8 cellular contexts compared by ENCODE assay signal in the genomic region with DNA sequence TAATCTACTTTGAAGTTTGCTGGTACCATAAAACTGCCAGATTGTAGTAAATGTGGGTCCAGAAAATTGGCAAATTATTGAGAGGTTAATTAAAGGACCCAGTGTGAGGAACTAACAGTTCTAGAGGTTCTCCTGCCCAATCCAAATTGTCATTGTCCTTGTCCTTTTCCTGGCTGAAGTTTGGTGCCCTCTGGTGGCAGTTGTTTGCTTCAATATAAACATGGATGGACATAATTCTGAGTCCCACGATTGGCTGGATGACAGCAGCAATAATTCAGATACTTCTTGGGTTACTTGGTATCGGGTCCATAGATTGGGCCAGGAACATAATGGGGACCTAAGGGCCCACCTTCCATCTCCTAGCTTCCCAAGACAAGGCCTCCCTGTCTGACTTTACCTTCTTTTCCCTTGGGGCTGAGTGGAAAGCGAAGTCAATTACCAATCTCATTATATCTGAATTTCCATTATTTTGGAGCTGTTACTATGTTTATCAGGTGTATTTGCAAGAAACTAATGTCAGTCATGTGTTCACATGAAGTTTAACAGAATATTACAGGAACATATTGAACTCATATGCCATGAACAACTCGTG. TPM values are rescaled to one million over a fixed set of nuclear protein-coding genes. Genes with fewer than 3 reads are reported as not detected.
A peak's percentile ranks its signal among the peaks of the same experiment; 100 is the strongest.
DNase-seq lines count a peak whose midpoint lies in the region; ATAC-seq and TF ChIP-seq lines count a peak whose summit lies in the region.

No MANE protein-coding gene starts in this region.

- no peak overlapping the region for H3K4me3 ChIP-seq in HEK293 (ENCODE audit: low read depth, low read length)
- H3K4me3 ChIP-seq in tibial artery: no peak overlapping the region

- intact Hi-C loops in activated CD8-positive, alpha-beta T cell treated with anti-CD3 and anti-CD28 coated beads for 36 hours (cut with micrococcal nuclease): loop anchor here (5.0 to 10.0 kb wide), 2 partner anchors 48 to 124 kb away; a partner anchor contains a TSS
- intact Hi-C loops in tibial artery (cut with DNase I; ENCODE audit: low total_unique reads): no loop called here

- CTCF ChIA-PET in HEK293 (lab: Yijun Ruan, JAX): interaction anchor here (0.6 to 6.8 kb wide), 43 partner anchors 10 to 1165 kb away, joined by 3 to 64 read pairs (median 5); a partner anchor contains a TSS
- CTCF ChIA-PET in activated CD8-positive, alpha-beta T cell treated with anti-CD3 and anti-CD28 coated beads for 36 hours (lab: Charles Lee): interaction anchor here (0.6 to 2.8 kb wide), 14 partner anchors 10 to 140 kb away, joined by 3 to 15 read pairs (median 4); no protein-coding TSS in a partner anchor

- H3K27me3 Mint-ChIP-seq in activated CD8-positive, alpha-beta T cell treated with anti-CD3 and anti-CD28 coated beads for 36 hours: no peaks in the 10 kb centered on the region
- H3K27me3 Mint-ChIP-seq in endothelial cell (ENCODE audit: unreplicated experiment) (peaks cover 3% of the 10 kb centered on the region), naive B cell (no peaks in the 10 kb centered on the region)

- H3K36me3 Mint-ChIP-seq in activated CD8-positive, alpha-beta T cell treated with anti-CD3 and anti-CD28 coated beads for 36 hours (ENCODE audit: low read depth): peaks cover 63% of the 10 kb centered on the region
- H3K36me3 Mint-ChIP-seq in endothelial cell (ENCODE audit: low read depth, unreplicated experiment) (peaks cover 46% of the 10 kb centered on the region), naive B cell (peaks cover 22 to 23% of the 10 kb centered on the region in 2 donors)

- peaks cover 49% of the 10 kb centered on the region for H3K4me1 Mint-ChIP-seq in activated CD8-positive, alpha-beta T cell treated with anti-CD3 and anti-CD28 coated beads for 36 hours (ENCODE audit: low read depth)
- H3K4me1 Mint-ChIP-seq in endothelial cell (ENCODE audit: unreplicated experiment): no peaks in the 10 kb centered on the region
- H3K4me1 Mint-ChIP-seq in naive B cell: peaks cover 35 to 37% (median 36%) of the 10 kb centered on the region in 3 donors

- ATAC-seq in activated CD8-positive, alpha-beta T cell treated with anti-CD3 and anti-CD28 coated beads for 36 hours: no peak
- ATAC-seq in naive B cell (ENCODE audit: low read depth in 2 of 2) (peak; percentile 35 to 46), HG03432 (IDR thresholded peaks at IDR 0.05; ENCODE audit: unreplicated experiment) (no peak)

- H3K9me3 Mint-ChIP-seq in activated CD8-positive, alpha-beta T cell treated with anti-CD3 and anti-CD28 coated beads for 36 hours: no peaks in the 10 kb centered on the region
- H3K9me3 Mint-ChIP-seq in endothelial cell (ENCODE audit: unreplicated experiment): no peaks in the 10 kb centered on the region
- no peaks in the 10 kb centered on the region for H3K9me3 Mint-ChIP-seq in naive B cell

- H3K36me3 ChIP-seq in HEK293 (ENCODE audit: control insufficient read depth in 2 of 2, insufficient read depth in 1 of 2, low read length in 2 of 2) (peaks cover 70 to 83% of the 10 kb centered on the region in 2 experiments), tibial artery (peaks cover 47 to 81% (median 49%) of the 10 kb centered on the region in 3 donors)

- H3K4me1 ChIP-seq in HEK293 (ENCODE audit: control insufficient read depth, insufficient read depth, low read length) (peaks cover 39% of the 10 kb centered on the region), tibial artery (peaks cover 0 to 12% (median 1%) of the 10 kb centered on the region in 4 donors)

- H3K27ac Mint-ChIP-seq in activated CD8-positive, alpha-beta T cell treated with anti-CD3 and anti-CD28 coated beads for 36 hours: peak overlapping the region; percentile 45
- H3K27ac Mint-ChIP-seq in endothelial cell (ENCODE audit: unreplicated experiment) (peak overlapping the region; percentile 21), naive B cell (peak overlapping the region in 1 of 6 donors; percentile 82)

- H3K4me3 Mint-ChIP-seq in activated CD8-positive, alpha-beta T cell treated with anti-CD3 and anti-CD28 coated beads for 36 hours: no peak overlapping the region
- no peak overlapping the region for H3K4me3 Mint-ChIP-seq in endothelial cell (ENCODE audit: unreplicated experiment)
- H3K4me3 Mint-ChIP-seq in naive B cell: no peak overlapping the region

- H3K9me3 ChIP-seq in HEK293 (ENCODE audit: control insufficient read depth, insufficient read depth, low read depth, low read length) (no peaks in the 10 kb centered on the region), tibial artery (no peaks in the 10 kb centered on the region)

- H3K27ac ChIP-seq in HEK293 (ENCODE audit: extremely low read depth, low read depth, low read length): no peak overlapping the region
- no peak overlapping the region for H3K27ac ChIP-seq in tibial artery

- TF ChIP-seq CTCF in HEK293 (tag by site-specific recombination; IDR thresholded peaks at IDR 0.05): peak; percentile 73
- peak; percentile 76 for TF ChIP-seq CTCF in activated CD8-positive, alpha-beta T cell treated with anti-CD3 and anti-CD28 coated beads for 36 hours (IDR thresholded peaks at IDR 0.05)
- TF ChIP-seq CTCF in endothelial cell (IDR thresholded peaks at IDR 0.05; ENCODE audit: unreplicated experiment): peak; percentile 84
- peak; percentile 59 to 66 for TF ChIP-seq CTCF in tibial artery (IDR thresholded peaks at IDR 0.05)

- H3K27me3 ChIP-seq in tibial artery: no peaks in the 10 kb centered on the region

- POLR2A ChIA-PET in HEK293 (lab: Yijun Ruan, JAX): interaction anchor here (0.5 to 0.8 kb wide), 2 partner anchors 47 to 1306 kb away, joined by 4 to 5 read pairs; no protein-coding TSS in a partner anchor
- POLR2A ChIA-PET in activated CD8-positive, alpha-beta T cell treated with anti-CD3 and anti-CD28 coated beads for 36 hours (lab: Charles Lee): interaction anchor here (2.2 kb wide), 1 partner anchor 12 kb away, joined by 8 read pairs; no protein-coding TSS in a partner anchor

- DNase-seq in AG20443 (ENCODE audit: low spot score) (peak; percentile 57), NCI-H748 treated with DMSO at 0.1 percent for 48 hours (lab: John Stamatoyannopoulos, UW) (peak; percentile 53), endothelial cell (ENCODE audit: low spot score) (peak; percentile 66), naive B cell (peak; percentile 45), tibial artery (peak in 1 of 2 donors; percentile 75)
- DNase-seq in activated CD8-positive, alpha-beta T cell treated with anti-CD3 and anti-CD28 coated beads for 36 hours: peak; percentile 82

TF ChIP-seq in HEK293, 187 proteins besides CTCF, POLR2A, EP300 and RAD21 (continues in another document):
- TF ChIP-seq ZNF544 (tag by site-specific recombination; IDR thresholded peaks at IDR 0.05): no peak
- TF ChIP-seq ZNF626 (tag by site-specific recombination; IDR thresholded peaks at IDR 0.05): no peak
- TF ChIP-seq ZFP3 (tag by site-specific recombination; IDR thresholded peaks at IDR 0.05; ENCODE audit: low read depth): no peak
- no peak for TF ChIP-seq SP7 (tag by site-specific recombination; IDR thresholded peaks at IDR 0.05)
- peak; percentile 44; the same call in 1 of the 2 replicates for TF ChIP-seq ZNF561 (tag by site-specific recombination; IDR thresholded peaks at IDR 0.05; ENCODE audit: borderline replicate concordance)
- TF ChIP-seq ZNF19 (tag by site-specific recombination; IDR thresholded peaks at IDR 0.05; ENCODE audit: low read depth): no peak
- TF ChIP-seq ZNF514 (tag by site-specific recombination; IDR thresholded peaks at IDR 0.05): no peak
- peak; percentile 46; the same call in 1 of the 2 replicates for TF ChIP-seq ZEB2 (tag by site-specific recombination; IDR thresholded peaks at IDR 0.05)
- TF ChIP-seq, protein P1, sequence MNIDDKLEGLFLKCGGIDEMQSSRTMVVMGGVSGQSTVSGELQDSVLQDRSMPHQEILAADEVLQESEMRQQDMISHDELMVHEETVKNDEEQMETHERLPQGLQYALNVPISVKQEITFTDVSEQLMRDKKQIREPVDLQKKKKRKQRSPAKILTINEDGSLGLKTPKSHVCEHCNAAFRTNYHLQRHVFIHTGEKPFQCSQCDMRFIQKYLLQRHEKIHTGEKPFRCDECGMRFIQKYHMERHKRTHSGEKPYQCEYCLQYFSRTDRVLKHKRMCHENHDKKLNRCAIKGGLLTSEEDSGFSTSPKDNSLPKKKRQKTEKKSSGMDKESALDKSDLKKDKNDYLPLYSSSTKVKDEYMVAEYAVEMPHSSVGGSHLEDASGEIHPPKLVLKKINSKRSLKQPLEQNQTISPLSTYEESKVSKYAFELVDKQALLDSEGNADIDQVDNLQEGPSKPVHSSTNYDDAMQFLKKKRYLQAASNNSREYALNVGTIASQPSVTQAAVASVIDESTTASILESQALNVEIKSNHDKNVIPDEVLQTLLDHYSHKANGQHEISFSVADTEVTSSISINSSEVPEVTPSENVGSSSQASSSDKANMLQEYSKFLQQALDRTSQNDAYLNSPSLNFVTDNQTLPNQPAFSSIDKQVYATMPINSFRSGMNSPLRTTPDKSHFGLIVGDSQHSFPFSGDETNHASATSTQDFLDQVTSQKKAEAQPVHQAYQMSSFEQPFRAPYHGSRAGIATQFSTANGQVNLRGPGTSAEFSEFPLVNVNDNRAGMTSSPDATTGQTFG (tag by site-specific recombination; IDR thresholded peaks at IDR 0.05; ENCODE audit: borderline replicate concordance): no peak
- no peak for TF ChIP-seq RBAK (tag by site-specific recombination; IDR thresholded peaks at IDR 0.05)
- peak; percentile 83 for TF ChIP-seq ZNF654 (tag by site-specific recombination; IDR thresholded peaks at IDR 0.05; ENCODE audit: low read depth)
- TF ChIP-seq, protein P2, sequence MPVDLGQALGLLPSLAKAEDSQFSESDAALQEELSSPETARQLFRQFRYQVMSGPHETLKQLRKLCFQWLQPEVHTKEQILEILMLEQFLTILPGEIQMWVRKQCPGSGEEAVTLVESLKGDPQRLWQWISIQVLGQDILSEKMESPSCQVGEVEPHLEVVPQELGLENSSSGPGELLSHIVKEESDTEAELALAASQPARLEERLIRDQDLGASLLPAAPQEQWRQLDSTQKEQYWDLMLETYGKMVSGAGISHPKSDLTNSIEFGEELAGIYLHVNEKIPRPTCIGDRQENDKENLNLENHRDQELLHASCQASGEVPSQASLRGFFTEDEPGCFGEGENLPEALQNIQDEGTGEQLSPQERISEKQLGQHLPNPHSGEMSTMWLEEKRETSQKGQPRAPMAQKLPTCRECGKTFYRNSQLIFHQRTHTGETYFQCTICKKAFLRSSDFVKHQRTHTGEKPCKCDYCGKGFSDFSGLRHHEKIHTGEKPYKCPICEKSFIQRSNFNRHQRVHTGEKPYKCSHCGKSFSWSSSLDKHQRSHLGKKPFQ (tag by site-specific recombination; IDR thresholded peaks at IDR 0.05): no peak

RNA-seq across cellular contexts. Expression of a gene that starts 33.8 kb away (rescaled TPM):
- total RNA-seq in activated CD8-positive, alpha-beta T cell treated with anti-CD3 and anti-CD28 coated beads for 36 hours: 1 to 10 TPM; 7.2 to 8.1 TPM
- total RNA-seq in endothelial cell (ENCODE audit: unreplicated experiment): 49.0 TPM
- 10 to 100 TPM in 2 of 6 donors, 1 to 10 TPM in 4; 2.1 to 16.9 (median 9.4) TPM for polyA plus RNA-seq in naive B cell (ENCODE audit: low read depth in 6 of 6)

RNA-seq across cellular contexts. Expression of a gene that starts 48.3 kb away (rescaled TPM):
- total RNA-seq in activated CD8-positive, alpha-beta T cell treated with anti-CD3 and anti-CD28 coated beads for 36 hours: 10 to 100 TPM; 98.6 to 99.3 TPM
- total RNA-seq in endothelial cell (ENCODE audit: unreplicated experiment): 137 TPM
- 100 to 1,000 TPM; 165 to 191 (median 176) TPM for polyA plus RNA-seq in naive B cell (ENCODE audit: low read depth in 6 of 6)

Comparison
In these comparisons a context has a peak if more than half of its experiments do, and no peak if none do; other contexts are left out.
1. ATAC-seq: peak in naive B cell (2 of 2); none in activated CD8-positive, alpha-beta T cell treated with anti-CD3 and anti-CD28 coated beads for 36 hours (single experiment) and HG03432 (single experiment).
2. Peak in every context shown above with its lines, with median percentiles within 50 percentile points of each other: CTCF ChIP-seq.